Comparison of ENCODE assay signal across 15 cellular contexts in genomic region chr11:27716850-27717249, GRCh38. TPM values are rescaled to one million over a fixed set of nuclear protein-coding genes. Genes with fewer than 3 reads are reported as not detected.
DNase-seq lines count a peak whose midpoint lies in the region; ATAC-seq and TF ChIP-seq lines count a peak whose summit lies in the region.
"Had no signal": no experiment of that assay in that cellular context is flagged by ENCODE, and none has a peak within 500 bp of the region (broad histone marks: within the 10 kb centered on the region; RNA-seq: fewer than 3 reads in every experiment).

No MANE protein-coding gene starts in this region.

- ATAC-seq in psoas muscle: no peak
- ATAC-seq: activated T-cell treated with anti-CD3 and anti-CD28 coated beads, Interleukin-2, amount 50 U/mL, for 4 hours had no signal

- H3K56ac ChIP-seq in mesendoderm (ENCODE audit: low read length): no peak overlapping the region

- TF ChIP-seq POLR2A in transverse colon (IDR thresholded peaks at IDR 0.05): no peak

- no peak overlapping the region for H2BK15ac ChIP-seq in mesendoderm (replicated peaks; ENCODE audit: low read depth)

- no TSS peak for BruUV-seq in A673 (replicated peaks; lab: Mats Ljungman, UMichigan)

- no peak overlapping the region for H2BK120ac ChIP-seq in mesendoderm (ENCODE audit: low read depth, low read length)

- no peak overlapping the region for H4K8ac ChIP-seq in mesendoderm (ENCODE audit: low read depth, low read length)

- no peak overlapping the region for H3K4ac ChIP-seq in mesendoderm (ENCODE audit: low read depth, low read length)

- H3K9me3 ChIP-seq in psoas muscle: no peaks in the 10 kb centered on the region
- no peaks in the 10 kb centered on the region for H3K9me3 ChIP-seq in A673 (ENCODE audit: low read depth, low read length, poor library complexity, severe bottlenecking)
- H3K9me3 ChIP-seq in transverse colon: no peaks in the 10 kb centered on the region

- H3K4me3 ChIP-seq in choroid plexus epithelial cell (ENCODE audit: low read depth, low read length): no peak overlapping the region
- H3K4me3 ChIP-seq in mesendoderm (ENCODE audit: low read length): no peak overlapping the region
- no peak overlapping the region for H3K4me3 ChIP-seq in psoas muscle
- no peak overlapping the region for H3K4me3 ChIP-seq in A673 (ENCODE audit: low read depth, low read length, poor library complexity, severe bottlenecking)
- H3K4me3 ChIP-seq in transverse colon: no peak overlapping the region

- H3K79me1 ChIP-seq in mesendoderm (ENCODE audit: low read length): no peaks in the 10 kb centered on the region

- H2BK5ac ChIP-seq in mesendoderm (ENCODE audit: low read length): no peak overlapping the region

- H4K5ac ChIP-seq in mesendoderm (ENCODE audit: low read length): no peak overlapping the region

- H3K27me3 ChIP-seq in mesendoderm (ENCODE audit: insufficient read depth, low read length, poor library complexity): peaks cover 11% of the 10 kb centered on the region
- peaks cover 8 to 64% (median 27%) of the 10 kb centered on the region in 3 donors for H3K27me3 ChIP-seq in psoas muscle (ENCODE audit: insufficient read depth in 3 of 3, low read length in 2 of 3)
- peaks cover 97% of the 10 kb centered on the region for H3K27me3 ChIP-seq in A673 (replicated peaks; ENCODE audit: insufficient read depth, low read depth, low read length, poor library complexity)
- H3K27me3 ChIP-seq in transverse colon: peaks cover 84% of the 10 kb centered on the region

- H3K27ac ChIP-seq in mesendoderm (ENCODE audit: low read depth, low read length) (no peak overlapping the region), psoas muscle (no peak overlapping the region), A673 (ENCODE audit: low read depth, low read length, poor library complexity, severe bottlenecking) (no peak overlapping the region), transverse colon (no peak overlapping the region)

- DNase-seq in DMS114 treated with DMSO at 0.1 percent for 48 hours (lab: John Stamatoyannopoulos, UW; ENCODE audit: unreplicated experiment): peak; percentile 6
- DNase-seq in choroid plexus epithelial cell (ENCODE audit: low read depth): peak; percentile 39
- DNase-seq in mesendoderm: peak; percentile 58
- no peak for DNase-seq in psoas muscle
- no peak for DNase-seq in A673 (ENCODE audit: low spot score)
- no peak for DNase-seq in transverse colon
- DNase-seq in NK-92 (lab: John Stamatoyannopoulos, UW; ENCODE audit: unreplicated experiment): no peak
- DNase-seq: activated CD4-positive, alpha-beta T cell treated with anti-CD3 and anti-CD28 coated beads for 1 hour; activated T-cell treated with anti-CD3 and anti-CD28 coated beads, Interleukin-2, amount 50 U/mL, for 4 hours; amniotic stem cell; COR-L47; effector CD4-positive, alpha-beta T cell; MM.1S; small intestine had no signal

- CTCF ChIA-PET in A673 (lab: Charles Lee): interaction anchor here (0.6 to 1.6 kb wide), 4 partner anchors 10 to 67 kb away, joined by 3 to 7 read pairs (median 4); no protein-coding TSS in a partner anchor

- WGBS in mesendoderm (ENCODE audit: extremely low coverage, insufficient coverage, low lambda C conversion rate): no CpG with 5 or more reads among the region's 1 CpG
- 30 to 46% (median 33%) methylated on average over 1 of the region's 1 CpG for WGBS in psoas muscle, 3 donors
- WGBS in transverse colon (ENCODE audit: low coverage in 1 of 2), 2 donors: 52 to 67% methylated on average over 1 of the region's 1 CpG

- no peak overlapping the region for H3K4me2 ChIP-seq in mesendoderm (ENCODE audit: low read length)

- H3K79me2 ChIP-seq in mesendoderm (ENCODE audit: control insufficient read depth, insufficient read depth, low read length): no peaks in the 10 kb centered on the region

- H3K9ac ChIP-seq in mesendoderm (ENCODE audit: low read length): no peak overlapping the region

- no peak overlapping the region for H3K18ac ChIP-seq in mesendoderm (ENCODE audit: low read length)

- H3K36me3 ChIP-seq in mesendoderm (ENCODE audit: control insufficient read depth, insufficient read depth, low read length) (no peaks in the 10 kb centered on the region), psoas muscle (ENCODE audit: insufficient read depth in 1 of 2, low read depth in 1 of 2) (no peaks in the 10 kb centered on the region), A673 (ENCODE audit: insufficient read depth, low read length, poor library complexity, severe bottlenecking) (no peaks in the 10 kb centered on the region), transverse colon (no peaks in the 10 kb centered on the region)

- intact Hi-C loops in psoas muscle (cut with DNase I) (no loop called here), A673 (cut with micrococcal nuclease; ENCODE audit: unreplicated experiment) (no loop called here), transverse colon (cut with DNase I; ENCODE audit: low total_unique reads) (no loop called here)

- TF ChIP-seq CTCF in LNCAP (IDR thresholded peaks at IDR 0.05) (peak; percentile 54), choroid plexus epithelial cell (conservative IDR thresholded peaks at IDR 0.05; ENCODE audit: low read depth, low read length) (peak; percentile 37), psoas muscle (IDR thresholded peaks at IDR 0.05) (no peak), A673 (conservative IDR thresholded peaks at IDR 0.05; ENCODE audit: low read depth, low read length) (no peak; the same call in 1 of the 2 replicates), transverse colon (IDR thresholded peaks at IDR 0.05) (no peak)

- H3K23ac ChIP-seq in mesendoderm (ENCODE audit: low read length): no peak overlapping the region

- peaks cover 3% of the 10 kb centered on the region for H3K4me1 ChIP-seq in mesendoderm (ENCODE audit: control insufficient read depth, low read depth, low read length)
- no peaks in the 10 kb centered on the region for H3K4me1 ChIP-seq in psoas muscle
- H3K4me1 ChIP-seq in A673 (ENCODE audit: insufficient read depth, low read length, poor library complexity, severe bottlenecking): peaks cover 14% of the 10 kb centered on the region
- H3K4me1 ChIP-seq in transverse colon: peaks cover 8 to 21% (median 18%) of the 10 kb centered on the region in 4 donors

- in situ Hi-C loops in transverse colon (cut with MboI; ENCODE audit: low pct_ligation_motif_present in 1 of 4, low pct_unique_long_range_greater_than_20kb in 1 of 4, low sequenced_read_pairs in 3 of 4): loop anchor here in 3 of 4 donors (25.0 kb wide), 3 partner anchors 105 to 970 kb away; no protein-coding TSS in a partner anchor

- no peak for TF ChIP-seq EP300 in transverse colon (IDR thresholded peaks at IDR 0.05; ENCODE audit: low read depth)

- POLR2A ChIA-PET in A673 (lab: Charles Lee; ENCODE audit: low non-redundant PET): interaction anchor here (0.5 to 0.7 kb wide), 2 partner anchors 18 to 153 kb away, joined by 5 to 6 read pairs; no protein-coding TSS in a partner anchor

- no peak overlapping the region for H2AK5ac ChIP-seq in mesendoderm (ENCODE audit: low read length)

RNA-seq across cellular contexts. Expression of gene BDNF, which starts 16.6 kb away (rescaled TPM):
- 0.90 TPM for polyA plus RNA-seq in mesendoderm (2013, experiment 1 of 2)
- polyA plus RNA-seq in mesendoderm (2013, experiment 2 of 2): 1.2 TPM
- total RNA-seq in psoas muscle (1 to 10 TPM in 1 of 4 donors, under 1 TPM in 3; 0.04 to 3.4 (median 0.13) TPM), A673 (2021) (0.07 and 0.09 TPM in 2 replicates), transverse colon (under 1 TPM in 2 of 4 donors, not detected in 2; 0.14 to 0.64 TPM)
- under 1 TPM in 2 of 3 donors, not detected in 1; 0.01 to 0.83 TPM for polyA plus RNA-seq in psoas muscle

Comparison
In these comparisons a context has a peak if more than half of its experiments do, and no peak if none do; other contexts are left out.
1. DNase-seq: peak in DMS114 treated with DMSO at 0.1 percent for 48 hours (single experiment), choroid plexus epithelial cell (single experiment) and mesendoderm (single experiment); none in psoas muscle (0 of 2), A673 (single experiment), transverse colon (single experiment) and NK-92 (single experiment).
2. CTCF ChIP-seq: peak in LNCAP (single experiment) and choroid plexus epithelial cell (single experiment); none in psoas muscle (single experiment), A673 (single experiment) and transverse colon (0 of 5).